ENCODE assay signal across 14 cellular contexts in genomic region chr5:81909677-81910076, GRCh38.
DNase-seq lines count a peak whose midpoint lies in the region; ATAC-seq and TF ChIP-seq lines count a peak whose summit lies in the region.
"Had no signal": no experiment of that assay in that cellular context is flagged by ENCODE, and none has a peak within 500 bp of the region (broad histone marks: within the 10 kb centered on the region; RNA-seq: fewer than 3 reads in every experiment).

No MANE protein-coding gene starts in this region.

- H3K27ac Mint-ChIP-seq in activated B cell treated with CpG ODN at 0.5 μM for 24 hours: peak overlapping the region; percentile 3

- ATAC-seq in GM18520 (IDR thresholded peaks at IDR 0.05; ENCODE audit: unreplicated experiment) (peak; percentile 66), GM21526 (IDR thresholded peaks at IDR 0.05; ENCODE audit: low FRiP score, unreplicated experiment) (peak; percentile 80), HG03354 (IDR thresholded peaks at IDR 0.05; ENCODE audit: poor library complexity, severe bottlenecking, unreplicated experiment) (peak; percentile 78), activated B cell treated with CpG ODN at 0.5 μM for 24 hours (ENCODE audit: low read depth) (peak; percentile 90)
- ATAC-seq: right cardiac atrium had no signal

- TF ChIP-seq CTCF in activated B cell treated with CpG ODN at 0.5 μM for 24 hours (IDR thresholded peaks at IDR 0.05): no peak

- H3K9me3 Mint-ChIP-seq in activated B cell treated with CpG ODN at 0.5 μM for 24 hours: no peaks in the 10 kb centered on the region

- peaks cover 28% of the 10 kb centered on the region for H3K4me1 Mint-ChIP-seq in activated B cell treated with CpG ODN at 0.5 μM for 24 hours

- DNase-seq in activated B cell treated with CpG ODN at 0.5 μM for 24 hours: no peak
- DNase-seq in NCI-H2227 (lab: John Stamatoyannopoulos, UW; ENCODE audit: unreplicated experiment): no peak
- no peak for DNase-seq in activated gamma-delta T cell treated with Interleukin-2 at 50 U/mL for 16 hours
- DNase-seq in NCI-H69 (lab: John Stamatoyannopoulos, UW): no peak
- no peak for DNase-seq in AG08396 (ENCODE audit: low spot score)
- DNase-seq: BE2C; effector CD8-positive, alpha-beta T cell; foreskin melanocyte; NCI-H1694; NCI-H82; right cardiac atrium had no signal

- no peaks in the 10 kb centered on the region for H3K36me3 Mint-ChIP-seq in activated B cell treated with CpG ODN at 0.5 μM for 24 hours (ENCODE audit: low read depth)

- CTCF ChIA-PET in activated B cell treated with CpG ODN at 0.5 μM for 24 hours (lab: Charles Lee): no interaction called here

- H3K27me3 Mint-ChIP-seq in activated B cell treated with CpG ODN at 0.5 μM for 24 hours: no peaks in the 10 kb centered on the region

- intact Hi-C loops in activated B cell treated with CpG ODN at 0.5 μM for 24 hours (cut with micrococcal nuclease): loop anchor here (2.0 kb wide), 2 partner anchors 61 to 159 kb away; partner anchors contain the start of gene SSBP2

- POLR2A ChIA-PET in activated B cell treated with CpG ODN at 0.5 μM for 24 hours (lab: Charles Lee): interaction anchor here (1.9 kb wide), 1 partner anchor 62 kb away, joined by 7 read pairs; the partner anchor contains the start of gene ATG10

- no peak overlapping the region for H3K4me3 Mint-ChIP-seq in activated B cell treated with CpG ODN at 0.5 μM for 24 hours
